ENCODE assay signal across 16 cellular contexts in genomic region chr5:91840412-91840811, GRCh38.
DNase-seq lines count a peak whose midpoint lies in the region; ATAC-seq and TF ChIP-seq lines count a peak whose summit lies in the region.
"Had no signal": no experiment of that assay in that cellular context is flagged by ENCODE, and none has a peak within 500 bp of the region (broad histone marks: within the 10 kb centered on the region; RNA-seq: fewer than 3 reads in every experiment).

No MANE protein-coding gene starts in this region.

- CTCF ChIA-PET in A673 (lab: Charles Lee) (no interaction called here), WTC11 (lab: Charles Lee) (no interaction called here)

- ATAC-seq in HG02840 (IDR thresholded peaks at IDR 0.05; ENCODE audit: low FRiP score, unreplicated experiment) (no peak), HG02610 (IDR thresholded peaks at IDR 0.05; ENCODE audit: unreplicated experiment) (no peak), WTC11 (no peak)
- ATAC-seq: GM12878 had no signal

- H3K4me3 ChIP-seq in A673 (ENCODE audit: low read depth, low read length, poor library complexity, severe bottlenecking), result no peak overlapping the region
- H3K4me3 ChIP-seq: BLaER1 treated with 17β-estradiol and CSF1 and Interleukin-3, amounts not matched to agents 10 nM and 100 nM; GM12878; GM23248; SK-N-MC had no signal

- H3K9me3 ChIP-seq in A673 (ENCODE audit: low read depth, low read length, poor library complexity, severe bottlenecking), result no peaks in the 10 kb centered on the region
- H3K9me3 ChIP-seq: BLaER1 treated with 17β-estradiol and CSF1 and Interleukin-3, amounts not matched to agents 10 nM and 100 nM had no signal

- peaks cover 39% of the 10 kb centered on the region for H3K4me1 Mint-ChIP-seq in WTC11
- H3K4me1 Mint-ChIP-seq: CD8-positive, alpha-beta memory T cell had no signal

- H3K9me3 Mint-ChIP-seq in WTC11, result no peaks in the 10 kb centered on the region

- no peaks in the 10 kb centered on the region for H3K27me3 Mint-ChIP-seq in WTC11 (ENCODE audit: low read depth)
- H3K27me3 Mint-ChIP-seq: CD8-positive, alpha-beta memory T cell had no signal

- TF ChIP-seq CTCF in A673 (conservative IDR thresholded peaks at IDR 0.05; ENCODE audit: low read depth, low read length) (no peak), WTC11 (IDR thresholded peaks at IDR 0.05) (no peak)

- no TSS peak for BruUV-seq in A673 (replicated peaks; lab: Mats Ljungman, UMichigan)

- peak; percentile 17 for DNase-seq in A673 (ENCODE audit: low spot score)
- peak; percentile 13 for DNase-seq in G401 (ENCODE audit: low spot score)
- peak; percentile 49 for DNase-seq in NCI-H1105 treated with DMSO at 0.1 percent for 48 hours (lab: John Stamatoyannopoulos, UW)
- DNase-seq in cerebellar cortex (ENCODE audit: low spot score), result peak; percentile 10
- no peak for DNase-seq in OCI-M2 (lab: John Stamatoyannopoulos, UW; ENCODE audit: unreplicated experiment)
- no peak for DNase-seq in WTC11 (ENCODE audit: low spot score)
- DNase-seq: CD8-positive, alpha-beta memory T cell; GM23248; NCI-H345; NCI-H524 treated with DMSO at 0.1 percent for 48 hours; SHP77 had no signal

- POLR2A ChIA-PET in A673 (lab: Charles Lee; ENCODE audit: low non-redundant PET), result no interaction called here
- POLR2A ChIA-PET in WTC11 (lab: Charles Lee), result no interaction called here

- intact Hi-C loops in A673 (cut with micrococcal nuclease; ENCODE audit: unreplicated experiment), result no loop called here

- H3K36me3 Mint-ChIP-seq in WTC11, result no peaks in the 10 kb centered on the region
- H3K36me3 Mint-ChIP-seq: CD8-positive, alpha-beta memory T cell had no signal

- H3K36me3 ChIP-seq in A673 (ENCODE audit: insufficient read depth, low read length, poor library complexity, severe bottlenecking), result no peaks in the 10 kb centered on the region
- H3K36me3 ChIP-seq: BLaER1 treated with 17β-estradiol and CSF1 and Interleukin-3, amounts not matched to agents 10 nM and 100 nM had no signal

- H3K4me1 ChIP-seq in A673 (ENCODE audit: insufficient read depth, low read length, poor library complexity, severe bottlenecking), result peaks cover 5% of the 10 kb centered on the region
- H3K4me1 ChIP-seq: BLaER1 treated with 17β-estradiol and CSF1 and Interleukin-3, amounts not matched to agents 10 nM and 100 nM had no signal

- no peak overlapping the region for H3K4me3 Mint-ChIP-seq in WTC11
- H3K4me3 Mint-ChIP-seq: CD8-positive, alpha-beta memory T cell had no signal

- H3K27ac ChIP-seq in A673 (ENCODE audit: low read depth, low read length, poor library complexity, severe bottlenecking), result no peak overlapping the region
- H3K27ac ChIP-seq: BLaER1 treated with 17β-estradiol and CSF1 and Interleukin-3, amounts not matched to agents 10 nM and 100 nM; GM23248; SK-N-MC had no signal

- H3K27me3 ChIP-seq in A673 (replicated peaks; ENCODE audit: insufficient read depth, low read depth, low read length, poor library complexity), result no peaks in the 10 kb centered on the region
- H3K27me3 ChIP-seq: BLaER1 treated with 17β-estradiol and CSF1 and Interleukin-3, amounts not matched to agents 10 nM and 100 nM had no signal

- in situ Hi-C loops in G401 (cut with HindIII; ENCODE audit: low sequenced_read_pairs), result no loop called here

- H3K27ac Mint-ChIP-seq in WTC11, result no peak overlapping the region
- H3K27ac Mint-ChIP-seq: CD8-positive, alpha-beta memory T cell had no signal

TF ChIP-seq in WTC11, 78 proteins besides CTCF, POLR2A, EP300 and RAD21 (continues in another document):
- TF ChIP-seq MAX (CRISPR knock-in tag; IDR thresholded peaks at IDR 0.05) (no peak), JUN (CRISPR knock-in tag; IDR thresholded peaks at IDR 0.05) (no peak), NR3C1 (CRISPR knock-in tag; conservative IDR thresholded peaks at IDR 0.05; ENCODE audit: low read depth) (no peak), ZNF532 (CRISPR knock-in tag; IDR thresholded peaks at IDR 0.05; ENCODE audit: borderline replicate concordance) (no peak), KAT7 (CRISPR knock-in tag; IDR thresholded peaks at IDR 0.05; ENCODE audit: borderline replicate concordance) (no peak), E2F5 (CRISPR knock-in tag; IDR thresholded peaks at IDR 0.05) (no peak), FOXK1 (CRISPR knock-in tag; IDR thresholded peaks at IDR 0.05) (no peak), STAT6 (CRISPR knock-in tag; conservative IDR thresholded peaks at IDR 0.05; ENCODE audit: low read depth) (no peak), SP1 (CRISPR knock-in tag; conservative IDR thresholded peaks at IDR 0.05) (no peak)

Comparison
In these comparisons a context has a peak if more than half of its experiments do, and no peak if none do; other contexts are left out.
1. DNase-seq: peak in A673 (single experiment), G401 (single experiment), NCI-H1105 treated with DMSO at 0.1 percent for 48 hours (single experiment) and cerebellar cortex (single experiment); none in OCI-M2 (single experiment) and WTC11 (single experiment).